ENCODE assay signal across 9 cellular contexts in the genomic region with DNA sequence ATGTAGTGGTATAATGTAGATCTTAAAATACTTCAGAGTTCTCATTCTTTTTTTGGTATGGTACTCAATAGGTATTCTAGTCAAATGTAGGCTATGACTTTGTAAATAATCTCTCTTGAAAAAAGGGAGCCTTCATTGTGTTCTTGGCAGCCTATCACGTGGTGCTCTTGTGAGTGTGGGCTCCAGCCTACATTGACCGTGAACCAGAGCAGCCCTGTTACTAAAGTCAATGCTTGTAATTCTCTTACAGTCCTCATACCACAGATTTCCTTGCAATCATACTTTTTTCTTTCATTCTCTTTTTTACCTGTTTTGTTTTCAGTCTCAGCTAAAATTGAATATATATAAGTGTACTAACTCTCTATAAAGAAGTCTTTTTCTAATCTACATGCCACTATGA.
DNase-seq lines count a peak whose midpoint lies in the region; ATAC-seq and TF ChIP-seq lines count a peak whose summit lies in the region.
"Had no signal": no experiment of that assay in that cellular context is flagged by ENCODE, and none has a peak within 500 bp of the region (broad histone marks: within the 10 kb centered on the region; RNA-seq: fewer than 3 reads in every experiment).

No MANE protein-coding gene starts in this region.

- ATAC-seq in stimulated activated memory B cell treated with anti-CD40 and anti-IgM and Interleukin-4, amounts not matched to agents 10 μg/mL and 1 μg/mL and 100 μg/mL, for 72 hours: no peak
- ATAC-seq in HG03460 (IDR thresholded peaks at IDR 0.05; ENCODE audit: unreplicated experiment) (no peak), GM21360 (IDR thresholded peaks at IDR 0.05; ENCODE audit: unreplicated experiment) (no peak)
- ATAC-seq: A549 had no signal

- H3K4me1 Mint-ChIP-seq in stimulated activated memory B cell treated with anti-CD40 and anti-IgM and Interleukin-4, amounts not matched to agents 10 μg/mL and 1 μg/mL and 100 μg/mL, for 72 hours: peaks cover 89% of the 10 kb centered on the region

- peak overlapping the region; percentile 59 for H3K27ac Mint-ChIP-seq in stimulated activated memory B cell treated with anti-CD40 and anti-IgM and Interleukin-4, amounts not matched to agents 10 μg/mL and 1 μg/mL and 100 μg/mL, for 72 hours

- H3K9me3 Mint-ChIP-seq in stimulated activated memory B cell treated with anti-CD40 and anti-IgM and Interleukin-4, amounts not matched to agents 10 μg/mL and 1 μg/mL and 100 μg/mL, for 72 hours: peaks cover 12% of the 10 kb centered on the region

- peak; percentile 29 for DNase-seq in NCI-H1436 (lab: John Stamatoyannopoulos, UW)
- no peak for DNase-seq in NCI-H1436 treated with DMSO at 0.1 percent for 48 hours (lab: John Stamatoyannopoulos, UW)
- DNase-seq in NCI-H2227 (lab: John Stamatoyannopoulos, UW; ENCODE audit: unreplicated experiment): peak; percentile 36
- DNase-seq in fibroblast of pulmonary artery (ENCODE audit: low read depth): peak; percentile 56
- no peak for DNase-seq in glomerular visceral epithelial cell (ENCODE audit: extremely low spot score)

- no peak overlapping the region for H3K4me3 ChIP-seq in fibroblast of pulmonary artery (replicated peaks; ENCODE audit: low read depth, low read length)
- H3K4me3 ChIP-seq: A549 had no signal

- no peak for TF ChIP-seq CTCF in fibroblast of pulmonary artery (IDR thresholded peaks at IDR 0.05; ENCODE audit: low read length, missing control alignments)

- H3K36me3 Mint-ChIP-seq in stimulated activated memory B cell treated with anti-CD40 and anti-IgM and Interleukin-4, amounts not matched to agents 10 μg/mL and 1 μg/mL and 100 μg/mL, for 72 hours: peaks cover 30% of the 10 kb centered on the region

- no peak overlapping the region for H3K4me3 Mint-ChIP-seq in stimulated activated memory B cell treated with anti-CD40 and anti-IgM and Interleukin-4, amounts not matched to agents 10 μg/mL and 1 μg/mL and 100 μg/mL, for 72 hours

- H3K27me3 Mint-ChIP-seq in stimulated activated memory B cell treated with anti-CD40 and anti-IgM and Interleukin-4, amounts not matched to agents 10 μg/mL and 1 μg/mL and 100 μg/mL, for 72 hours: no peaks in the 10 kb centered on the region

Comparison
In these comparisons a context has a peak if more than half of its experiments do, and no peak if none do; other contexts are left out.
1. DNase-seq: peak in NCI-H1436 (single experiment), NCI-H2227 (single experiment) and fibroblast of pulmonary artery (single experiment); none in NCI-H1436 treated with DMSO at 0.1 percent for 48 hours (single experiment) and glomerular visceral epithelial cell (single experiment).